Comparison of ENCODE assay signal across 8 cellular contexts in the genomic region with DNA sequence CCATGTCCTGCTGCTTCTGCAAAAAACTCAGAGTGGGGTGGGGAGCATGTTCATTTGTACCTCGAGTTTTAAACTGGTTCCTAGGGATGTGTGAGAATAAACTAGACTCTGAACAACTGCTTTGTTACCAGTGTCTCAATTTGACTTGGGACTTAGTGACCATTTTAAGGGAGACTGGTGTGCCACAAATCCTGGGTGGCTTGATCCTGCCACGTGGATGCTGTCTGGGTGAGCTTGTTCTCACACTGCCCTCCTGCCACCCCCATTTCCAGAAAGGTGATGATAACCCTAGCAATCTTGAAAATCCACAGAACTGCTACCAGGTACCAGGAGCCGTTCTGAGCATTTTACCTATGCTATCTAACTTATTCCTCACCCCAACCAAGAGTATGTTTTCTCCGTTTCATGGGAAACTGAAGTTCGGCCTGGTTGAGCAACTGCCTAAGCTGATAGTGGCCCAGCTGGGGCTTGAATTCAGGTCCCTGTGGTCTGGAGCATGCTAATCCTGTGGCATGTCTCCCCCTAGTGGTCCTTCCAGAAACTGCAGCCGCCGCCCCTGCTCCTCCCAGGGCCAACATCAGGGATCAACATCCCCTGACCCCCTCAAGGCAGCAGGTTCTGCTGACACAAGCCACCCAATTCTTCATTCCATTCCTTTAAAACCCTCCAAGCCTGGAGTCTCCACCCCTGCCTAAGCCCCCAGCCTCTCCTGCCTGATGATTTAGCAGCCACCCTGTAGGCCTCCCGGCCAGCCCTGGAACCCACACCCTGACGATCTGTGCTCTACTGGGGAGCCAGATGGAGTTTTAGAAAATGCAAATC. TPM values are rescaled to one million over a fixed set of nuclear protein-coding genes. Genes with fewer than 3 reads are reported as not detected.
DNase-seq lines count a peak whose midpoint lies in the region; ATAC-seq and TF ChIP-seq lines count a peak whose summit lies in the region.

No MANE protein-coding gene starts in this region.

- no peak overlapping the region for H3K4me3 Mint-ChIP-seq in activated CD8-positive, alpha-beta memory T cell treated with anti-CD3 and anti-CD28 coated beads, Interleukin-2, amount 10 ng/mL, durations not matched to agents 7 days and 5 days
- H3K4me3 Mint-ChIP-seq in naive B cell: no peak overlapping the region

- no peaks in the 10 kb centered on the region for H3K27me3 ChIP-seq in NT2/D1 (ENCODE audit: insufficient read depth, insufficient read length)

- H3K27me3 Mint-ChIP-seq in activated CD8-positive, alpha-beta memory T cell treated with anti-CD3 and anti-CD28 coated beads, Interleukin-2, amount 10 ng/mL, durations not matched to agents 7 days and 5 days: no peaks in the 10 kb centered on the region
- no peaks in the 10 kb centered on the region for H3K27me3 Mint-ChIP-seq in naive B cell

- ATAC-seq in HG02885 (IDR thresholded peaks at IDR 0.05; ENCODE audit: poor library complexity, unreplicated experiment) (peak; percentile 67), naive B cell (ENCODE audit: low read depth in 2 of 2) (peak; percentile 64 to 67)
- ATAC-seq in activated CD8-positive, alpha-beta memory T cell treated with anti-CD3 and anti-CD28 coated beads, Interleukin-2, amount 10 ng/mL, durations not matched to agents 7 days and 5 days: peak; percentile 57

- CTCF ChIA-PET in activated CD8-positive, alpha-beta memory T cell treated with anti-CD3 and anti-CD28 coated beads, Interleukin-2, amount 10 ng/mL, durations not matched to agents 7 days and 5 days (lab: Charles Lee): interaction anchor here (0.6 to 6.0 kb wide), 55 partner anchors 8 to 639 kb away, joined by 3 to 72 read pairs (median 5); partner anchors contain the start of genes ACSL6, CSF2, IRF1 and SLC22A4

- H3K27ac Mint-ChIP-seq in activated CD8-positive, alpha-beta memory T cell treated with anti-CD3 and anti-CD28 coated beads, Interleukin-2, amount 10 ng/mL, durations not matched to agents 7 days and 5 days: peak overlapping the region; percentile 68
- H3K27ac Mint-ChIP-seq in naive B cell: no peak overlapping the region

- peaks cover 6% of the 10 kb centered on the region for H3K4me1 ChIP-seq in NT2/D1 (ENCODE audit: insufficient read depth, insufficient read length)

- H3K4me1 Mint-ChIP-seq in activated CD8-positive, alpha-beta memory T cell treated with anti-CD3 and anti-CD28 coated beads, Interleukin-2, amount 10 ng/mL, durations not matched to agents 7 days and 5 days: peaks cover 52% of the 10 kb centered on the region
- H3K4me1 Mint-ChIP-seq in naive B cell: peaks cover 8 to 15% (median 12%) of the 10 kb centered on the region in 3 donors

- no peak overlapping the region for H3K9ac ChIP-seq in NT2/D1 (ENCODE audit: insufficient read length, low read depth)

- H3K9me3 Mint-ChIP-seq in activated CD8-positive, alpha-beta memory T cell treated with anti-CD3 and anti-CD28 coated beads, Interleukin-2, amount 10 ng/mL, durations not matched to agents 7 days and 5 days (ENCODE audit: low read depth): no peaks in the 10 kb centered on the region
- no peaks in the 10 kb centered on the region for H3K9me3 Mint-ChIP-seq in naive B cell

- TF ChIP-seq CTCF in epithelial cell of proximal tubule (conservative IDR thresholded peaks at IDR 0.05; ENCODE audit: low read depth, low read length): peak; percentile 94

- no peaks in the 10 kb centered on the region for H3K36me3 ChIP-seq in NT2/D1 (ENCODE audit: insufficient read depth, insufficient read length, low read length)

- H3K9me3 ChIP-seq in NT2/D1 (ENCODE audit: insufficient read depth, low read length): no peaks in the 10 kb centered on the region

- no peaks in the 10 kb centered on the region for H3K36me3 Mint-ChIP-seq in activated CD8-positive, alpha-beta memory T cell treated with anti-CD3 and anti-CD28 coated beads, Interleukin-2, amount 10 ng/mL, durations not matched to agents 7 days and 5 days
- H3K36me3 Mint-ChIP-seq in naive B cell: no peaks in the 10 kb centered on the region

- H3K4me3 ChIP-seq in NT2/D1 (ENCODE audit: insufficient read length, low read depth) (no peak overlapping the region), epithelial cell of proximal tubule (ENCODE audit: low read depth, low read length) (no peak overlapping the region)

- DNase-seq in activated gamma-delta T cell treated with Interleukin-2 at 50 U/mL for 16 hours: peak; percentile 82
- DNase-seq in activated gamma-delta T cell (lab: John Stamatoyannopoulos, UW): no peak
- peak; percentile 32 for DNase-seq in NT2/D1 (ENCODE audit: low read depth, low spot score)
- DNase-seq in activated CD8-positive, alpha-beta memory T cell treated with anti-CD3 and anti-CD28 coated beads, Interleukin-2, amount 10 ng/mL, durations not matched to agents 7 days and 5 days: peak; percentile 88
- no peak for DNase-seq in epithelial cell of proximal tubule (ENCODE audit: low read depth)
- DNase-seq in naive B cell: peak; percentile 54
- DNase-seq in stimulated activated naive CD4-positive, alpha-beta T cell (lab: John Stamatoyannopoulos, UW): peak; percentile 45 to 77 (median 62)

RNA-seq across cellular contexts. Expression of gene IL3, which starts 2.8 kb away (rescaled TPM):
- 1 to 10 TPM in 1 of 2 experiments, under 1 TPM in 1; 0.47 to 1.5 TPM for total RNA-seq in activated CD8-positive, alpha-beta memory T cell treated with anti-CD3 and anti-CD28 coated beads, Interleukin-2, amount 10 ng/mL, durations not matched to agents 7 days and 5 days
- total RNA-seq in epithelial cell of proximal tubule: not detected in 2 replicates
- not detected for polyA plus RNA-seq in naive B cell (ENCODE audit: low read depth in 6 of 6)

RNA-seq across cellular contexts. Expression of gene CSF2, which starts 10.3 kb away (rescaled TPM):
- 100 to 1,000 TPM in 1 of 2 experiments, 1 to 10 TPM in 1; 4.9 to 164 TPM for total RNA-seq in activated CD8-positive, alpha-beta memory T cell treated with anti-CD3 and anti-CD28 coated beads, Interleukin-2, amount 10 ng/mL, durations not matched to agents 7 days and 5 days
- 13.2 and 19.6 TPM in 2 replicates for total RNA-seq in epithelial cell of proximal tubule
- polyA plus RNA-seq in naive B cell (ENCODE audit: low read depth in 6 of 6): not detected

RNA-seq across cellular contexts. Expression of gene ACSL6, which starts 51.8 kb away (rescaled TPM):
- 10 to 100 TPM in 1 of 2 experiments, 1 to 10 TPM in 1; 7.0 to 10.9 TPM for total RNA-seq in activated CD8-positive, alpha-beta memory T cell treated with anti-CD3 and anti-CD28 coated beads, Interleukin-2, amount 10 ng/mL, durations not matched to agents 7 days and 5 days
- total RNA-seq in epithelial cell of proximal tubule: 0.35 TPM in 1 of 2 replicates, not detected in the other
- under 1 TPM in 1 of 6 donors, not detected in 5; 0.16 TPM for polyA plus RNA-seq in naive B cell (ENCODE audit: low read depth in 6 of 6)

Comparison
In these comparisons a context has a peak if more than half of its experiments do, and no peak if none do; other contexts are left out.
1. DNase-seq: peak in activated gamma-delta T cell treated with Interleukin-2 at 50 U/mL for 16 hours (single experiment), NT2/D1 (single experiment), activated CD8-positive, alpha-beta memory T cell treated with anti-CD3 and anti-CD28 coated beads, Interleukin-2, amount 10 ng/mL, durations not matched to agents 7 days and 5 days (single experiment), naive B cell (single experiment) and stimulated activated naive CD4-positive, alpha-beta T cell (6 of 6); none in activated gamma-delta T cell (single experiment) and epithelial cell of proximal tubule (single experiment).
2. Peak in every context shown above with its lines, with median percentiles within 50 percentile points of each other: ATAC-seq.